ENCODE assay signal across 2 cellular contexts in the genomic region with DNA sequence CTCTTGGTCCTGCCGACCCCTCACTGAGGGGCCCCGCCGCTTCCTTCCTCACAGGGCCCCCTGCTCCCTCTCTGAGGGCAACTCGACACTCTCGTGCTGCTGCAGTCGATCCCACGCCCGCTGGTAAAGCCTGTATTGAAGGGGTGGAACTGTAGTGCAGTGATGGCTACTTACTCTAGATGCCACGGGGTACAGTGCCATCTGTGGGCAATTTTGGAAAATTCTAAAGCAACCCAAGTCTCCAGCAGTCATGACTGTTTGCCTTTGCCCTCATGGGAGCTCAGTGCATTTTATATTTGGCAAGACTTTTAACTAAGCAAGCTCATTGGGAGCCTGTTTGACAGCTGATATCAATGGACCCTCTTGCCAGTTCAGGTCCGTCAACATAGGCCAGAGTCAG.
TF ChIP-seq lines count a peak whose summit lies in the region.

No MANE protein-coding gene starts in this region.

TF ChIP-seq in SK-N-SH treated with all-trans-retinoic acid at 6 μM for 48 hours, 23 proteins besides CTCF, POLR2A, EP300 and RAD21:
- TF ChIP-seq ESRRG (CRISPR knock-in tag; IDR thresholded peaks at IDR 0.05) (no peak), PPARA (CRISPR knock-in tag; IDR thresholded peaks at IDR 0.05; ENCODE audit: borderline replicate concordance) (no peak), ZFP3 (CRISPR knock-in tag; IDR thresholded peaks at IDR 0.05) (no peak), RARB (CRISPR knock-in tag; IDR thresholded peaks at IDR 0.05) (no peak), ZNF70 (CRISPR knock-in tag; IDR thresholded peaks at IDR 0.05) (no peak), ARNTL (CRISPR knock-in tag; IDR thresholded peaks at IDR 0.05; ENCODE audit: borderline replicate concordance, low read depth) (no peak), ZNF565 (CRISPR knock-in tag; conservative IDR thresholded peaks at IDR 0.05; ENCODE audit: low read depth) (no peak), SNAI2 (CRISPR knock-in tag; IDR thresholded peaks at IDR 0.05) (no peak), GLIS3 (CRISPR knock-in tag; IDR thresholded peaks at IDR 0.05) (no peak), ZFP30 (CRISPR knock-in tag; IDR thresholded peaks at IDR 0.05) (no peak), ZC3H10 (CRISPR knock-in tag; IDR thresholded peaks at IDR 0.05) (no peak)
- TF ChIP-seq, protein P1, sequence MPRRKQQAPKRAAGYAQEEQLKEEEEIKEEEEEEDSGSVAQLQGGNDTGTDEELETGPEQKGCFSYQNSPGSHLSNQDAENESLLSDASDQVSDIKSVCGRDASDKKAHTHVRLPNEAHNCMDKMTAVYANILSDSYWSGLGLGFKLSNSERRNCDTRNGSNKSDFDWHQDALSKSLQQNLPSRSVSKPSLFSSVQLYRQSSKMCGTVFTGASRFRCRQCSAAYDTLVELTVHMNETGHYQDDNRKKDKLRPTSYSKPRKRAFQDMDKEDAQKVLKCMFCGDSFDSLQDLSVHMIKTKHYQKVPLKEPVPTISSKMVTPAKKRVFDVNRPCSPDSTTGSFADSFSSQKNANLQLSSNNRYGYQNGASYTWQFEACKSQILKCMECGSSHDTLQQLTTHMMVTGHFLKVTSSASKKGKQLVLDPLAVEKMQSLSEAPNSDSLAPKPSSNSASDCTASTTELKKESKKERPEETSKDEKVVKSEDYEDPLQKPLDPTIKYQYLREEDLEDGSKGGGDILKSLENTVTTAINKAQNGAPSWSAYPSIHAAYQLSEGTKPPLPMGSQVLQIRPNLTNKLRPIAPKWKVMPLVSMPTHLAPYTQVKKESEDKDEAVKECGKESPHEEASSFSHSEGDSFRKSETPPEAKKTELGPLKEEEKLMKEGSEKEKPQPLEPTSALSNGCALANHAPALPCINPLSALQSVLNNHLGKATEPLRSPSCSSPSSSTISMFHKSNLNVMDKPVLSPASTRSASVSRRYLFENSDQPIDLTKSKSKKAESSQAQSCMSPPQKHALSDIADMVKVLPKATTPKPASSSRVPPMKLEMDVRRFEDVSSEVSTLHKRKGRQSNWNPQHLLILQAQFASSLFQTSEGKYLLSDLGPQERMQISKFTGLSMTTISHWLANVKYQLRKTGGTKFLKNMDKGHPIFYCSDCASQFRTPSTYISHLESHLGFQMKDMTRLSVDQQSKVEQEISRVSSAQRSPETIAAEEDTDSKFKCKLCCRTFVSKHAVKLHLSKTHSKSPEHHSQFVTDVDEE (CRISPR knock-in tag; IDR thresholded peaks at IDR 0.05): no peak
- TF ChIP-seq, protein P2, sequence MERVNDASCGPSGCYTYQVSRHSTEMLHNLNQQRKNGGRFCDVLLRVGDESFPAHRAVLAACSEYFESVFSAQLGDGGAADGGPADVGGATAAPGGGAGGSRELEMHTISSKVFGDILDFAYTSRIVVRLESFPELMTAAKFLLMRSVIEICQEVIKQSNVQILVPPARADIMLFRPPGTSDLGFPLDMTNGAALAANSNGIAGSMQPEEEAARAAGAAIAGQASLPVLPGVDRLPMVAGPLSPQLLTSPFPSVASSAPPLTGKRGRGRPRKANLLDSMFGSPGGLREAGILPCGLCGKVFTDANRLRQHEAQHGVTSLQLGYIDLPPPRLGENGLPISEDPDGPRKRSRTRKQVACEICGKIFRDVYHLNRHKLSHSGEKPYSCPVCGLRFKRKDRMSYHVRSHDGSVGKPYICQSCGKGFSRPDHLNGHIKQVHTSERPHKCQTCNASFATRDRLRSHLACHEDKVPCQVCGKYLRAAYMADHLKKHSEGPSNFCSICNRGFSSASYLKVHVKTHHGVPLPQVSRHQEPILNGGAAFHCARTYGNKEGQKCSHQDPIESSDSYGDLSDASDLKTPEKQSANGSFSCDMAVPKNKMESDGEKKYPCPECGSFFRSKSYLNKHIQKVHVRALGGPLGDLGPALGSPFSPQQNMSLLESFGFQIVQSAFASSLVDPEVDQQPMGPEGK (CRISPR knock-in tag; IDR thresholded peaks at IDR 0.05; ENCODE audit: borderline replicate concordance): no peak
- TF ChIP-seq, protein P3, sequence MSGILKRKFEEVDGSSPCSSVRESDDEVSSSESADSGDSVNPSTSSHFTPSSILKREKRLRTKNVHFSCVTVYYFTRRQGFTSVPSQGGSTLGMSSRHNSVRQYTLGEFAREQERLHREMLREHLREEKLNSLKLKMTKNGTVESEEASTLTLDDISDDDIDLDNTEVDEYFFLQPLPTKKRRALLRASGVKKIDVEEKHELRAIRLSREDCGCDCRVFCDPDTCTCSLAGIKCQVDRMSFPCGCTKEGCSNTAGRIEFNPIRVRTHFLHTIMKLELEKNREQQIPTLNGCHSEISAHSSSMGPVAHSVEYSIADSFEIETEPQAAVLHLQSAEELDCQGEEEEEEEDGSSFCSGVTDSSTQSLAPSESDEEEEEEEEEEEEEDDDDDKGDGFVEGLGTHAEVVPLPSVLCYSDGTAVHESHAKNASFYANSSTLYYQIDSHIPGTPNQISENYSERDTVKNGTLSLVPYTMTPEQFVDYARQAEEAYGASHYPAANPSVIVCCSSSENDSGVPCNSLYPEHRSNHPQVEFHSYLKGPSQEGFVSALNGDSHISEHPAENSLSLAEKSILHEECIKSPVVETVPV (CRISPR knock-in tag; IDR thresholded peaks at IDR 0.05): no peak
- TF ChIP-seq, protein P4, sequence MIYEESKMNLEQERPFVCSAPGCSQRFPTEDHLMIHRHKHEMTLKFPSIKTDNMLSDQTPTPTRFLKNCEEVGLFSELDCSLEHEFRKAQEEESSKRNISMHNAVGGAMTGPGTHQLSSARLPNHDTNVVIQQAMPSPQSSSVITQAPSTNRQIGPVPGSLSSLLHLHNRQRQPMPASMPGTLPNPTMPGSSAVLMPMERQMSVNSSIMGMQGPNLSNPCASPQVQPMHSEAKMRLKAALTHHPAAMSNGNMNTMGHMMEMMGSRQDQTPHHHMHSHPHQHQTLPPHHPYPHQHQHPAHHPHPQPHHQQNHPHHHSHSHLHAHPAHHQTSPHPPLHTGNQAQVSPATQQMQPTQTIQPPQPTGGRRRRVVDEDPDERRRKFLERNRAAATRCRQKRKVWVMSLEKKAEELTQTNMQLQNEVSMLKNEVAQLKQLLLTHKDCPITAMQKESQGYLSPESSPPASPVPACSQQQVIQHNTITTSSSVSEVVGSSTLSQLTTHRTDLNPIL (CRISPR knock-in tag; IDR thresholded peaks at IDR 0.05; ENCODE audit: low read depth): no peak

TF ChIP-seq in SK-N-SH, 30 proteins besides CTCF, POLR2A, EP300 and RAD21:
- TF ChIP-seq ELF1 (IDR thresholded peaks at IDR 0.05) (no peak), FOXM1 (IDR thresholded peaks at IDR 0.05; ENCODE audit: low read depth) (no peak), GATA2 (CRISPR knock-in tag; IDR thresholded peaks at IDR 0.05) (no peak), TAF1 (IDR thresholded peaks at IDR 0.05; ENCODE audit: borderline replicate concordance, low read depth, low read length) (no peak), RCOR1 (IDR thresholded peaks at IDR 0.05; ENCODE audit: low read length) (no peak)
- TF ChIP-seq, protein P5, sequence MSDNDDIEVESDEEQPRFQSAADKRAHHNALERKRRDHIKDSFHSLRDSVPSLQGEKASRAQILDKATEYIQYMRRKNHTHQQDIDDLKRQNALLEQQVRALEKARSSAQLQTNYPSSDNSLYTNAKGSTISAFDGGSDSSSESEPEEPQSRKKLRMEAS (IDR thresholded peaks at IDR 0.05; ENCODE audit: low read depth): no peak
